In genomic region chr1:42684139-42684538, GRCh38 we compare ENCODE assay signal across 8 cellular contexts. TPM values are rescaled to one million over a fixed set of nuclear protein-coding genes. Genes with fewer than 3 reads are reported as not detected.
DNase-seq lines count a peak whose midpoint lies in the region; ATAC-seq and TF ChIP-seq lines count a peak whose summit lies in the region.

No MANE protein-coding gene starts in this region.

- H3K36me3 ChIP-seq in neuronal stem cell (replicated peaks in 1 of 2; ENCODE audit: control insufficient read depth in 2 of 2, insufficient read depth in 2 of 2, low read length in 2 of 2): peaks cover 20 to 59% of the 10 kb centered on the region in 2 donors

- no peak overlapping the region for H3K18ac ChIP-seq in neuronal stem cell (ENCODE audit: low read length)

- peak overlapping the region; percentile 48 for H3K4me2 ChIP-seq in neuronal stem cell (ENCODE audit: insufficient read depth, low read length, poor library complexity, severe bottlenecking)

- no peaks in the 10 kb centered on the region for H3K9me3 ChIP-seq in neuronal stem cell (replicated peaks in 1 of 2; ENCODE audit: control insufficient read depth in 2 of 2, insufficient read depth in 1 of 2, low read depth in 1 of 2, low read length in 2 of 2)

- peak overlapping the region; percentile 18 for H3K9ac ChIP-seq in neuronal stem cell (ENCODE audit: low read depth, low read length, poor library complexity)

- H2BK15ac ChIP-seq in neuronal stem cell (ENCODE audit: low read length): no peak overlapping the region

- H3K14ac ChIP-seq in neuronal stem cell (ENCODE audit: low read length): no peak overlapping the region

- H2BK120ac ChIP-seq in neuronal stem cell (ENCODE audit: low read depth, low read length): no peak overlapping the region

- no peak overlapping the region for H3K23ac ChIP-seq in neuronal stem cell (ENCODE audit: low read depth, low read length, poor library complexity)

- H3K4me3 ChIP-seq in coronary artery (peak overlapping the region; percentile 99), neuronal stem cell (ENCODE audit: low read length in 2 of 2) (peak overlapping the region; percentile 59 to 68)

- no peak for TF ChIP-seq CTCF in coronary artery (IDR thresholded peaks at IDR 0.05)

- H2AFZ ChIP-seq in neuronal stem cell (ENCODE audit: low read length): no peak overlapping the region

- no peak overlapping the region for H2BK5ac ChIP-seq in neuronal stem cell (ENCODE audit: low read length)

- H3K4me1 ChIP-seq in neuronal stem cell (ENCODE audit: control insufficient read depth in 2 of 2, insufficient read depth in 1 of 2, low read depth in 1 of 2, low read length in 2 of 2): peaks cover 10 to 23% of the 10 kb centered on the region in 2 donors

- H3K4ac ChIP-seq in neuronal stem cell (ENCODE audit: low read length): no peak overlapping the region

- H3K27ac ChIP-seq in coronary artery (no peak overlapping the region), neuronal stem cell (replicated peaks; ENCODE audit: low read length) (no peak overlapping the region)

- no peak overlapping the region for H2AK5ac ChIP-seq in neuronal stem cell (ENCODE audit: low read depth, low read length)

- WGBS in neuronal stem cell (ENCODE audit: extremely low coverage in 2 of 2, insufficient read length in 2 of 2, insufficient replicate concordance in 1 of 2), 2 donors: no CpG with 5 or more reads among the region's 5 CpGs

- DNase-seq in activated CD4-positive, alpha-beta T cell treated with anti-CD3 and anti-CD28 coated beads for 48 hours: peak; percentile 44
- DNase-seq in activated CD4-positive, alpha-beta T cell treated with anti-CD3 and anti-CD28 coated beads, Interleukin-2, amount 50 U/mL, for 4 hours: no peak
- DNase-seq in RPMI8226: peak; percentile 58
- no peak for DNase-seq in coronary artery (ENCODE audit: low spot score)
- no peak for DNase-seq in neuronal stem cell (ENCODE audit: low spot score)
- no peak for DNase-seq in dedifferentiated amniotic fluid mesenchymal stem cell (ENCODE audit: extremely low spot score)
- DNase-seq in NCI-H187 (lab: John Stamatoyannopoulos, UW): no peak

- H4K8ac ChIP-seq in neuronal stem cell (ENCODE audit: low read depth, low read length): no peak overlapping the region

- no peak for ATAC-seq in HG03457 (IDR thresholded peaks at IDR 0.05; ENCODE audit: unreplicated experiment)

- no peak overlapping the region for H4K91ac ChIP-seq in neuronal stem cell (ENCODE audit: low read depth, low read length, poor library complexity)

- no peak overlapping the region for H2BK12ac ChIP-seq in neuronal stem cell (ENCODE audit: low read length)

- H3K27me3 ChIP-seq in neuronal stem cell (ENCODE audit: control insufficient read depth in 3 of 3, insufficient read depth in 3 of 3, low read depth in 1 of 3, low read length in 3 of 3): no peaks in the 10 kb centered on the region

- H3K79me1 ChIP-seq in neuronal stem cell (ENCODE audit: low read depth, low read length): no peaks in the 10 kb centered on the region

RNA-seq across cellular contexts. Expression of gene YBX1, which starts 1.9 kb away (rescaled TPM):
- polyA plus RNA-seq in neuronal stem cell (2013, experiment 1 of 2): 1,990 TPM
- 1,985 TPM for polyA plus RNA-seq in neuronal stem cell (2013, experiment 2 of 2)

RNA-seq across cellular contexts. Expression of gene PPIH, which starts 25.9 kb away (rescaled TPM):
- polyA plus RNA-seq in neuronal stem cell (2013, experiment 1 of 2): 106 TPM
- polyA plus RNA-seq in neuronal stem cell (2013, experiment 2 of 2): 102 TPM

RNA-seq across cellular contexts. Expression of gene CLDN19, which starts 55.9 kb away (rescaled TPM):
- 2.4 TPM for polyA plus RNA-seq in neuronal stem cell (2013, experiment 1 of 2)
- 2.7 TPM for polyA plus RNA-seq in neuronal stem cell (2013, experiment 2 of 2)

Comparison
In these comparisons a context has a peak if more than half of its experiments do, and no peak if none do; other contexts are left out.
1. DNase-seq: peak in activated CD4-positive, alpha-beta T cell treated with anti-CD3 and anti-CD28 coated beads for 48 hours (single experiment) and RPMI8226 (single experiment); none in activated CD4-positive, alpha-beta T cell treated with anti-CD3 and anti-CD28 coated beads, Interleukin-2, amount 50 U/mL, for 4 hours (0 of 2), coronary artery (single experiment), neuronal stem cell (single experiment), dedifferentiated amniotic fluid mesenchymal stem cell (single experiment) and NCI-H187 (0 of 2).